ENCODE assay signal across 1 cellular context in genomic region chr4:73707918-73708577, GRCh38.
TF ChIP-seq lines count a peak whose summit lies in the region.

No MANE protein-coding gene starts in this region.

TF ChIP-seq in GM23338, 12 proteins besides CTCF, POLR2A, EP300 and RAD21 (continued from another document):
- no peak for TF ChIP-seq ZNF462 (CRISPR knock-in tag; IDR thresholded peaks at IDR 0.05)
- TF ChIP-seq ETS1 (IDR thresholded peaks at IDR 0.05): no peak
